8 cellular contexts compared by ENCODE assay signal in genomic region chr18:13813271-13813849, GRCh38. TPM values are rescaled to one million over a fixed set of nuclear protein-coding genes. Genes with fewer than 3 reads are reported as not detected.
DNase-seq lines count a peak whose midpoint lies in the region; ATAC-seq, FAIRE-seq and TF ChIP-seq lines count a peak whose summit lies in the region.

No MANE protein-coding gene starts in this region.

- peak; percentile 42 for FAIRE-seq in RCC 7860 (lab: Jason Lieb, UNC)

- H3K4me1 ChIP-seq in CD4-positive, CD25-positive, alpha-beta regulatory T cell (ENCODE audit: control insufficient read depth, insufficient read depth, low read length, poor library complexity, severe bottlenecking) = no peaks in the 10 kb centered on the region
- H3K4me1 ChIP-seq in transverse colon = peaks cover 0 to 20% (median 6%) of the 10 kb centered on the region in 4 donors

- no peak overlapping the region for H3K27ac ChIP-seq in CD4-positive, CD25-positive, alpha-beta regulatory T cell (ENCODE audit: insufficient read depth, low read length, poor library complexity, severe bottlenecking)
- no peak overlapping the region for H3K27ac ChIP-seq in transverse colon

- H3K27ac Mint-ChIP-seq in CD4-positive, CD25-positive, alpha-beta regulatory T cell = no peak overlapping the region

- 8 to 37% methylated on average over 2 to 4 of the region's 4 CpGs for WGBS in transverse colon (ENCODE audit: low coverage in 1 of 2), 2 donors

- intact Hi-C loops in transverse colon (cut with DNase I; ENCODE audit: low total_unique reads) = no loop called here

- H3K36me3 ChIP-seq in CD4-positive, CD25-positive, alpha-beta regulatory T cell (ENCODE audit: control insufficient read depth, insufficient read depth, low read length) = no peaks in the 10 kb centered on the region
- H3K36me3 ChIP-seq in transverse colon = no peaks in the 10 kb centered on the region

- no peak for TF ChIP-seq EP300 in transverse colon (IDR thresholded peaks at IDR 0.05; ENCODE audit: low read depth)

- H3K4me1 Mint-ChIP-seq in CD4-positive, CD25-positive, alpha-beta regulatory T cell = peaks cover 0 to 3% (median 0%) of the 10 kb centered on the region in 4 donors

- ATAC-seq in CD4-positive, CD25-positive, alpha-beta regulatory T cell (ENCODE audit: low read depth in 2 of 2) = peak; percentile 69 to 84
- ATAC-seq in GM19351 (IDR thresholded peaks at IDR 0.05; ENCODE audit: unreplicated experiment) (peak; percentile 89), HG03571 (IDR thresholded peaks at IDR 0.05; ENCODE audit: unreplicated experiment) (peak; percentile 74)

- peaks cover 3% of the 10 kb centered on the region for H3K27me3 ChIP-seq in CD4-positive, CD25-positive, alpha-beta regulatory T cell (ENCODE audit: control insufficient read depth, insufficient read depth, low read length)
- H3K27me3 ChIP-seq in transverse colon = no peaks in the 10 kb centered on the region

- no peak overlapping the region for H3K4me3 ChIP-seq in CD4-positive, CD25-positive, alpha-beta regulatory T cell (ENCODE audit: low read depth, low read length)
- H3K4me3 ChIP-seq in transverse colon = no peak overlapping the region

- no peaks in the 10 kb centered on the region for H3K9me3 Mint-ChIP-seq in CD4-positive, CD25-positive, alpha-beta regulatory T cell

- TF ChIP-seq CTCF in transverse colon (IDR thresholded peaks at IDR 0.05) = peak; percentile 65 to 90 (median 79)

- H3K9me3 ChIP-seq in CD4-positive, CD25-positive, alpha-beta regulatory T cell (ENCODE audit: control insufficient read depth in 2 of 2, low read length in 2 of 2) = no peaks in the 10 kb centered on the region
- no peaks in the 10 kb centered on the region for H3K9me3 ChIP-seq in transverse colon

- in situ Hi-C loops in transverse colon (cut with MboI; ENCODE audit: low pct_ligation_motif_present in 1 of 4, low pct_unique_long_range_greater_than_20kb in 1 of 4, low sequenced_read_pairs in 3 of 4) = no loop called here

- H3K27me3 Mint-ChIP-seq in CD4-positive, CD25-positive, alpha-beta regulatory T cell = peaks cover 6% of the 10 kb centered on the region

- TF ChIP-seq POLR2A in transverse colon (IDR thresholded peaks at IDR 0.05) = no peak

- peak; percentile 24 to 56 (median 40) for DNase-seq in CD4-positive, CD25-positive, alpha-beta regulatory T cell
- DNase-seq in RCC 7860 (ENCODE audit: low spot score) (peak; percentile 35), fibroblast of the conjunctiva (ENCODE audit: low read depth) (peak; percentile 18), nucleus accumbens (lab: John Stamatoyannopoulos, UW) (peak in 44 of 56 donors; percentile 4 to 81 (median 29)), transverse colon (peak; percentile 70)
- DNase-seq in activated T-helper 1 cell treated with anti-CD3 and anti-CD28 coated beads, Interleukin-2, amount 50 U/mL, for 16 hours (ENCODE audit: low read depth in 1 of 2, low spot score in 1 of 2) = peak; percentile 19 to 34

- no peak overlapping the region for H3K4me3 Mint-ChIP-seq in CD4-positive, CD25-positive, alpha-beta regulatory T cell

- H3K36me3 Mint-ChIP-seq in CD4-positive, CD25-positive, alpha-beta regulatory T cell = no peaks in the 10 kb centered on the region

RNA-seq across cellular contexts. Expression of gene MC5R, which starts 10.6 kb away (rescaled TPM):
- not detected for total RNA-seq in CD4-positive, CD25-positive, alpha-beta regulatory T cell
- not detected for polyA plus RNA-seq in CD4-positive, CD25-positive, alpha-beta regulatory T cell
- total RNA-seq in transverse colon = not detected

Comparison
In these comparisons a context has a peak if more than half of its experiments do, and no peak if none do; other contexts are left out.
1. DNase-seq: peak in every context shown above with its lines; median percentile 70 in transverse colon; 40 in CD4-positive, CD25-positive, alpha-beta regulatory T cell; 35 in RCC 7860; 29 in nucleus accumbens; 26 in activated T-helper 1 cell treated with anti-CD3 and anti-CD28 coated beads, Interleukin-2, amount 50 U/mL, for 16 hours; 18 in fibroblast of the conjunctiva.